ENCODE assay signal across 1 cellular context in genomic region chr10:30605351-30606108, GRCh38.
TF ChIP-seq lines count a peak whose summit lies in the region.
"Not testable (repeated sequence)": the region's sequence is repeated elsewhere in the genome, so short reads cannot be mapped to it uniquely, and the experiment has no call there.

No MANE protein-coding gene starts in this region.

TF ChIP-seq in HepG2, 621 proteins besides CTCF, POLR2A, EP300 and RAD21 (continued from another document and continues in another):
- peak; percentile 77; the same call in 1 of the 2 replicates for TF ChIP-seq AHDC1 (CRISPR knock-in tag; IDR thresholded peaks at IDR 0.05; ENCODE audit: borderline replicate concordance)
- peak; percentile 78 for TF ChIP-seq TCF7 (IDR thresholded peaks at IDR 0.05; ENCODE audit: low read depth)
- TF ChIP-seq MED1 (CRISPR knock-in tag; IDR thresholded peaks at IDR 0.05) = peak; percentile 88
- peak; percentile 91 for TF ChIP-seq ISL2 (CRISPR knock-in tag; IDR thresholded peaks at IDR 0.05)
- TF ChIP-seq BCL6 (CRISPR knock-in tag; IDR thresholded peaks at IDR 0.05) = peak; percentile 96
- peak; percentile 52; the same call in 1 of the 2 replicates for TF ChIP-seq ZNF331 (CRISPR knock-in tag; IDR thresholded peaks at IDR 0.05)
- peak; percentile 56; the same call in 1 of the 2 replicates for TF ChIP-seq MED13 (CRISPR knock-in tag; IDR thresholded peaks at IDR 0.05)
- TF ChIP-seq SOX13 (IDR thresholded peaks at IDR 0.05) = 0 out of 2 replicates have a peak, but pooled peaks have one; percentile 9
- peak in 1 of 2 experiments; percentile 83; a peak in 2 of 4 replicates for TF ChIP-seq SOX13 (CRISPR knock-in tag; conservative IDR thresholded peaks at IDR 0.05 in 1 of 2, IDR thresholded peaks at IDR 0.05 in 1 of 2)
- TF ChIP-seq PHF21A (CRISPR knock-in tag; IDR thresholded peaks at IDR 0.05) = peak; percentile 74
- TF ChIP-seq FOXJ3 (CRISPR knock-in tag; IDR thresholded peaks at IDR 0.05; ENCODE audit: borderline replicate concordance) = peak; percentile 33; the same call in 1 of the 2 replicates
- peak; percentile 11; the same call in 1 of the 2 replicates for TF ChIP-seq RXRA (CRISPR knock-in tag; IDR thresholded peaks at IDR 0.05)
- TF ChIP-seq NFIC (IDR thresholded peaks at IDR 0.05; ENCODE audit: low read length) = peak; percentile 86
- peak in 1 of 2 experiments; percentile 47; a peak in 1 of 4 replicates for TF ChIP-seq KLF16 (CRISPR knock-in tag; IDR thresholded peaks at IDR 0.05)
- TF ChIP-seq HNF4G (IDR thresholded peaks at IDR 0.05; ENCODE audit: borderline replicate concordance, low read depth, low read length) = peak; percentile 42; the same call in 1 of the 2 replicates
- TF ChIP-seq HNF4G (CRISPR knock-in tag; IDR thresholded peaks at IDR 0.05; ENCODE audit: borderline replicate concordance, low read depth) = peak; percentile 30; the same call in 1 of the 2 replicates
- TF ChIP-seq GATAD2A (CRISPR knock-in tag; IDR thresholded peaks at IDR 0.05) = peak; percentile 78
- TF ChIP-seq NONO (IDR thresholded peaks at IDR 0.05); MAZ (IDR thresholded peaks at IDR 0.05; ENCODE audit: borderline replicate concordance, low read depth, low read length); TCF12 (IDR thresholded peaks at IDR 0.05); CREB1 (IDR thresholded peaks at IDR 0.05): not testable (repeated sequence)
- 0 out of 2 replicates have a peak, but pooled peaks have one; percentile 25 for TF ChIP-seq NONO (CRISPR knock-in tag; conservative IDR thresholded peaks at IDR 0.05)
- 0 out of 2 replicates have a peak, but pooled peaks have one; percentile 10 for TF ChIP-seq MAZ (CRISPR knock-in tag; IDR thresholded peaks at IDR 0.05; ENCODE audit: low read depth)
- peak; percentile 63; the same call in 1 of the 2 replicates for TF ChIP-seq PATZ1 (CRISPR knock-in tag; IDR thresholded peaks at IDR 0.05)
- TF ChIP-seq ZSCAN9 (CRISPR knock-in tag; IDR thresholded peaks at IDR 0.05; ENCODE audit: borderline replicate concordance) = peak; percentile 16; the same call in 1 of the 2 replicates
- TF ChIP-seq MEF2D (CRISPR knock-in tag; IDR thresholded peaks at IDR 0.05) = peak; percentile 83
- TF ChIP-seq TBX3 (IDR thresholded peaks at IDR 0.05; ENCODE audit: borderline replicate concordance) = peak; percentile 70; the same call in 1 of the 2 replicates
- 0 out of 2 replicates have a peak, but pooled peaks have one; percentile 36 for TF ChIP-seq CBFB (CRISPR knock-in tag; IDR thresholded peaks at IDR 0.05)
- TF ChIP-seq NFKBIZ (CRISPR knock-in tag; IDR thresholded peaks at IDR 0.05) = peak; percentile 70
- 0 out of 2 replicates have a peak, but pooled peaks have one; percentile 14 for TF ChIP-seq TCF12 (CRISPR knock-in tag; IDR thresholded peaks at IDR 0.05)
- TF ChIP-seq PAXIP1 (CRISPR knock-in tag; conservative IDR thresholded peaks at IDR 0.05) = peak; percentile 90
- TF ChIP-seq SP5 (CRISPR knock-in tag; IDR thresholded peaks at IDR 0.05; ENCODE audit: borderline replicate concordance, low read depth) = peak; percentile 71
- TF ChIP-seq NR2F6 (IDR thresholded peaks at IDR 0.05) = peak; percentile 83
- peak; percentile 72; the same call in 1 of the 2 replicates for TF ChIP-seq NR2F6 (CRISPR knock-in tag; IDR thresholded peaks at IDR 0.05)
- peak; percentile 52; the same call in 1 of the 2 replicates for TF ChIP-seq ATF1 (CRISPR knock-in tag; IDR thresholded peaks at IDR 0.05)
- TF ChIP-seq FOXA1 (IDR thresholded peaks at IDR 0.05) = peak; percentile 70
- TF ChIP-seq FOXA1 (CRISPR knock-in tag; IDR thresholded peaks at IDR 0.05) = peak; percentile 88
- peak; percentile 65; the same call in 1 of the 2 replicates for TF ChIP-seq FOXK1 (CRISPR knock-in tag; IDR thresholded peaks at IDR 0.05; ENCODE audit: borderline replicate concordance, low read depth)
- peak; percentile 82 for TF ChIP-seq ELF3 (CRISPR knock-in tag; IDR thresholded peaks at IDR 0.05)
- TF ChIP-seq TARDBP (CRISPR knock-in tag; IDR thresholded peaks at IDR 0.05) = peak; percentile 33; the same call in 1 of the 2 replicates
- TF ChIP-seq ZGPAT (CRISPR knock-in tag; IDR thresholded peaks at IDR 0.05) = peak; percentile 69
- peak; percentile 63; the same call in 1 of the 2 replicates for TF ChIP-seq SOX5 (CRISPR knock-in tag; IDR thresholded peaks at IDR 0.05; ENCODE audit: borderline replicate concordance)
- TF ChIP-seq NFYC (CRISPR knock-in tag; IDR thresholded peaks at IDR 0.05) = peak; percentile 21
- peak; percentile 61; the same call in 1 of the 2 replicates for TF ChIP-seq DPF2 (CRISPR knock-in tag; IDR thresholded peaks at IDR 0.05; ENCODE audit: borderline replicate concordance, low read depth)
- TF ChIP-seq NR2C2 (CRISPR knock-in tag; IDR thresholded peaks at IDR 0.05; ENCODE audit: borderline replicate concordance) = peak; percentile 74
- peak; percentile 78 for TF ChIP-seq ASH2L (IDR thresholded peaks at IDR 0.05; ENCODE audit: insufficient read length, low read depth, low read length)
- peak; percentile 33; the same call in 1 of the 2 replicates for TF ChIP-seq MEIS1 (CRISPR knock-in tag; IDR thresholded peaks at IDR 0.05; ENCODE audit: borderline replicate concordance)
- peak; percentile 89; the same call in 1 of the 2 replicates for TF ChIP-seq GATA4 (IDR thresholded peaks at IDR 0.05; ENCODE audit: borderline replicate concordance, low read depth)
- peak; percentile 89 for TF ChIP-seq FOXA3 (CRISPR knock-in tag; IDR thresholded peaks at IDR 0.05)
- TF ChIP-seq PPARG (CRISPR knock-in tag; conservative IDR thresholded peaks at IDR 0.05) = 0 out of 2 replicates have a peak, but pooled peaks have one; percentile 52
- TF ChIP-seq HMG20A (CRISPR knock-in tag; IDR thresholded peaks at IDR 0.05; ENCODE audit: borderline replicate concordance) = peak; percentile 79
- peak; percentile 55; the same call in 1 of the 2 replicates for TF ChIP-seq CREB1 (CRISPR knock-in tag; IDR thresholded peaks at IDR 0.05)
- peak; percentile 73 for TF ChIP-seq HDAC2 (CRISPR knock-in tag; IDR thresholded peaks at IDR 0.05)
- TF ChIP-seq SAP130 (CRISPR knock-in tag; IDR thresholded peaks at IDR 0.05; ENCODE audit: low read depth) = peak; percentile 45; the same call in 1 of the 2 replicates
- peak; percentile 47; the same call in 1 of the 2 replicates for TF ChIP-seq ZNF710 (CRISPR knock-in tag; IDR thresholded peaks at IDR 0.05; ENCODE audit: borderline replicate concordance)
- TF ChIP-seq NFYB (CRISPR knock-in tag; IDR thresholded peaks at IDR 0.05) = peak; percentile 50
